Comparison of ENCODE assay signal across 10 cellular contexts in genomic region chr9:5631021-5631420, GRCh38. TPM values are rescaled to one million over a fixed set of nuclear protein-coding genes. Genes with fewer than 3 reads are reported as not detected.
DNase-seq lines count a peak whose midpoint lies in the region; ATAC-seq, FAIRE-seq and TF ChIP-seq lines count a peak whose summit lies in the region.
"Had no signal": no experiment of that assay in that cellular context is flagged by ENCODE, and none has a peak within 500 bp of the region (broad histone marks: within the 10 kb centered on the region; RNA-seq: fewer than 3 reads in every experiment).

No MANE protein-coding gene starts in this region.

- TF ChIP-seq POLR2A in Peyer's patch (IDR thresholded peaks at IDR 0.05): no peak

- no peak for DNase-seq in GM19239 (ENCODE audit: insufficient read length, low spot score)
- DNase-seq in SJCRH30: no peak
- peak; percentile 55 for DNase-seq in fibroblast of pulmonary artery (ENCODE audit: low read depth)
- DNase-seq in stimulated activated effector memory CD8-positive, alpha-beta T cell treated with anti-CD3 and anti-CD28 coated beads, Interleukin-12 subunit alpha, Interleukin-12 subunit beta, amount 100 ng/mL, for 72 hours (ENCODE audit: low spot score in 2 of 2): no peak
- DNase-seq in NCI-H748 (lab: John Stamatoyannopoulos, UW; ENCODE audit: unreplicated experiment): no peak
- no peak for DNase-seq in Peyer's patch
- DNase-seq: NCI-H2029; small intestine; stimulated activated naive CD4-positive, alpha-beta T cell treated with Interleukin-2 at 50 U/mL for 16 hours had no signal

- peaks cover 4% of the 10 kb centered on the region for H3K9me3 Mint-ChIP-seq in stimulated activated effector memory CD8-positive, alpha-beta T cell treated with anti-CD3 and anti-CD28 coated beads, Interleukin-12 subunit alpha, Interleukin-12 subunit beta, amount 100 ng/mL, for 72 hours

- no peak overlapping the region for H3K27ac Mint-ChIP-seq in stimulated activated effector memory CD8-positive, alpha-beta T cell treated with anti-CD3 and anti-CD28 coated beads, Interleukin-12 subunit alpha, Interleukin-12 subunit beta, amount 100 ng/mL, for 72 hours

- FAIRE-seq in GM19239 (lab: Jason Lieb, UNC): peak; percentile 21
- FAIRE-seq: small intestine had no signal

- no peaks in the 10 kb centered on the region for H3K36me3 ChIP-seq in SJCRH30
- no peaks in the 10 kb centered on the region for H3K36me3 ChIP-seq in Peyer's patch

- H3K4me3 ChIP-seq in SJCRH30 (peak overlapping the region; percentile 97), fibroblast of pulmonary artery (replicated peaks; ENCODE audit: low read depth, low read length) (peak overlapping the region; percentile 89), Peyer's patch (peak overlapping the region in 1 of 4 donors; percentile 98)

- TF ChIP-seq CTCF in fibroblast of pulmonary artery (IDR thresholded peaks at IDR 0.05; ENCODE audit: low read length, missing control alignments): no peak
- TF ChIP-seq CTCF in Peyer's patch (IDR thresholded peaks at IDR 0.05): no peak

- no peak for ATAC-seq in stimulated activated effector memory CD8-positive, alpha-beta T cell treated with anti-CD3 and anti-CD28 coated beads, Interleukin-12 subunit alpha, Interleukin-12 subunit beta, amount 100 ng/mL, for 72 hours
- no peak for ATAC-seq in GM21515 (IDR thresholded peaks at IDR 0.05; ENCODE audit: unreplicated experiment)

- H3K9me3 ChIP-seq in SJCRH30 (replicated peaks): 0 out of 2 replicates have a peak, but pooled peaks cover 4% of the 10 kb centered on the region
- peaks cover 0 to 7% (median 0%) of the 10 kb centered on the region in 4 donors for H3K9me3 ChIP-seq in Peyer's patch

- H3K4me1 Mint-ChIP-seq in stimulated activated effector memory CD8-positive, alpha-beta T cell treated with anti-CD3 and anti-CD28 coated beads, Interleukin-12 subunit alpha, Interleukin-12 subunit beta, amount 100 ng/mL, for 72 hours: peaks cover 67% of the 10 kb centered on the region

- no peaks in the 10 kb centered on the region for H3K27me3 ChIP-seq in SJCRH30
- no peaks in the 10 kb centered on the region for H3K27me3 ChIP-seq in Peyer's patch

- H3K4me1 ChIP-seq in SJCRH30 (0 out of 2 replicates have a peak, but pooled peaks cover 5% of the 10 kb centered on the region), Peyer's patch (peaks cover 0 to 36% (median 10%) of the 10 kb centered on the region in 4 donors)

- H3K27ac ChIP-seq in SJCRH30 (peak overlapping the region; percentile 72; the same call in 1 of the 2 replicates), Peyer's patch (no peak overlapping the region)

- peaks cover 33% of the 10 kb centered on the region for H3K36me3 Mint-ChIP-seq in stimulated activated effector memory CD8-positive, alpha-beta T cell treated with anti-CD3 and anti-CD28 coated beads, Interleukin-12 subunit alpha, Interleukin-12 subunit beta, amount 100 ng/mL, for 72 hours

- peak overlapping the region; percentile 99 for H3K4me3 Mint-ChIP-seq in stimulated activated effector memory CD8-positive, alpha-beta T cell treated with anti-CD3 and anti-CD28 coated beads, Interleukin-12 subunit alpha, Interleukin-12 subunit beta, amount 100 ng/mL, for 72 hours

RNA-seq across cellular contexts. Expression of gene RIC1, which starts 2.1 kb away (rescaled TPM):
- total RNA-seq in SJCRH30 (2014; rRNA removed; shearing (Covaris generic)): 26.6 and 30.9 TPM in 2 replicates
- 10 to 100 TPM; 31.1 to 49.6 (median 39.2) TPM for total RNA-seq in Peyer's patch
